Comparison of ENCODE assay signal across 19 cellular contexts in the genomic region with DNA sequence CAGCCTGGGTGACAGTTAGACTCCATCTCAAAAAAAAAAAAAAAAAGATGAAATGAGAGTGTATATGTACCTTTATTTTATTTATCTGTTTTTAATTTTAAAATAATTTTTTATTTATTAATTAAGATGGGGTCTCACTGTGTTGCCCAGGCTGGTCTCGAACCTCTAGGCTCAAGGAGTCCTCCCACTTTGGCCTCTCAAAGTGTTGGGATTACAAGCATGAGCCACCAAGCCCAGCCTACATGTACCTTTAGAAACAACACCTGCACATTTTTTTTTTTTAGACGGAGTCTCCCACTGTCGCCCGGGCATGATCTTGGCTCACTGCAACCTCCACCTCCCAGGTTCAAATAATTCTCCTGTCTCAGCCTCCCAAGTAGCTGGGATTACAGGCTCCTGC. TPM values are rescaled to one million over a fixed set of nuclear protein-coding genes. Genes with fewer than 3 reads are reported as not detected.
DNase-seq lines count a peak whose midpoint lies in the region; ATAC-seq, FAIRE-seq and TF ChIP-seq lines count a peak whose summit lies in the region.
"Had no signal": no experiment of that assay in that cellular context is flagged by ENCODE, and none has a peak within 500 bp of the region (broad histone marks: within the 10 kb centered on the region; RNA-seq: fewer than 3 reads in every experiment).

No MANE protein-coding gene starts in this region.

- ATAC-seq in Panc1, result no peak
- no peak for ATAC-seq in K562
- ATAC-seq in sciatic nerve, result no peak
- ATAC-seq in GM19395 (IDR thresholded peaks at IDR 0.05; ENCODE audit: unreplicated experiment), result no peak

- in situ Hi-C loops in Panc1 (cut with HindIII; ENCODE audit: low pct_unique_long_range_greater_than_20kb, low sequenced_read_pairs), result no loop called here
- in situ Hi-C loops in K562 (cut with MboI), result no loop called here

- intact Hi-C loops in Panc1 (cut with micrococcal nuclease; ENCODE audit: unreplicated experiment), result no loop called here
- intact Hi-C loops in K562 (cut with micrococcal nuclease), result no loop called here
- intact Hi-C loops in sciatic nerve (cut with DNase I), result no loop called here

- CTCF ChIA-PET in Panc1 (lab: Charles Lee) (no interaction called here), K562 (lab: Yijun Ruan, JAX; ENCODE audit: low intra/inter-chr PET ratio) (no interaction called here)

- peak overlapping the region; percentile 100; the same call in 1 of the 2 replicates for H3K27ac ChIP-seq in Panc1 (ENCODE audit: low read length)
- H3K27ac ChIP-seq in K562 (ENCODE audit: extremely low read depth, low read depth, low read length), result no peak overlapping the region

- H3K9me3 ChIP-seq in Panc1 (ENCODE audit: control insufficient read depth, insufficient read depth, low read depth, low read length) (no peaks in the 10 kb centered on the region), K562 (replicated peaks; ENCODE audit: control insufficient read depth, insufficient read depth, low read depth, low read length) (no peaks in the 10 kb centered on the region)
- H3K9me3 ChIP-seq: HAP-1 had no signal

- TF ChIP-seq EP300 in K562 (IDR thresholded peaks at IDR 0.05; ENCODE audit: low read length), result no peak

- no peak for DNase-seq in Panc1 (ENCODE audit: low read depth, low spot score)
- DNase-seq in K562 (ENCODE audit: extremely low read depth in 1 of 4, low spot score in 3 of 4), result no peak
- peak; percentile 8 for DNase-seq in sciatic nerve (ENCODE audit: low spot score)
- DNase-seq in NCI-H1417 treated with DMSO at 0.1 percent for 48 hours (lab: John Stamatoyannopoulos, UW), result no peak
- DNase-seq in activated naive CD4-positive, alpha-beta T cell (lab: John Stamatoyannopoulos, UW), result no peak
- DNase-seq: C1 segment of cervical spinal cord; Calu3; CD4-positive, alpha-beta memory T cell; COR-L47; DMS53; DMS79 treated with DMSO at 0.1 percent for 48 hours; GF-D8; GOT3 had no signal

- no peak overlapping the region for H2AFZ ChIP-seq in K562 (ENCODE audit: low read depth, low read length)

- POLR2A ChIA-PET in Panc1 (lab: Charles Lee), result no interaction called here
- POLR2A ChIA-PET in K562 (lab: Yijun Ruan, JAX), result interaction anchor here (4.3 kb wide), 1 partner anchor 10 kb away, joined by 21 read pairs; the partner anchor contains the start of gene PARD6B

- H4K20me1 ChIP-seq in K562 (replicated peaks; ENCODE audit: control insufficient read depth, insufficient read depth, low read length), result no peaks in the 10 kb centered on the region

- H3K9me1 ChIP-seq in K562 (ENCODE audit: control insufficient read depth, insufficient read depth, low read length), result no peaks in the 10 kb centered on the region

- H3K4me3 ChIP-seq in Panc1 (ENCODE audit: low read depth in 2 of 2, low read length in 2 of 2) (no peak overlapping the region), K562 (no peak overlapping the region)
- H3K4me3 ChIP-seq: HAP-1 had no signal

- WGBS in K562 (ENCODE audit: insufficient coverage, low coverage, missing lambda C conversion rate), result 98% methylated on average over 4 of the region's 4 CpGs

- H3K27me3 ChIP-seq in Panc1 (ENCODE audit: control insufficient read depth, insufficient read depth, low read length) (no peaks in the 10 kb centered on the region), K562 (ENCODE audit: control insufficient read depth in 2 of 2, insufficient read depth in 2 of 2, low read length in 2 of 2) (no peaks in the 10 kb centered on the region)

- no peak overlapping the region for H3K9ac ChIP-seq in K562 (ENCODE audit: insufficient read depth in 1 of 2, low read depth in 2 of 2, low read length in 2 of 2)

- TF ChIP-seq POLR2A in K562 (conservative IDR thresholded peaks at IDR 0.05), result no peak

- no peaks in the 10 kb centered on the region for H3K36me3 ChIP-seq in Panc1 (ENCODE audit: control insufficient read depth, insufficient read depth, low read length)
- no peaks in the 10 kb centered on the region for H3K36me3 ChIP-seq in K562 (ENCODE audit: control insufficient read depth, insufficient read depth, low read length)
- H3K36me3 ChIP-seq: HAP-1 had no signal

- FAIRE-seq in K562 (lab: Jason Lieb, UNC), result no peak
- FAIRE-seq: GM12891, GM18507, H54 had no signal

- peaks cover 30% of the 10 kb centered on the region for H3K4me1 ChIP-seq in Panc1 (ENCODE audit: control insufficient read depth, insufficient read depth, low read length)
- peaks cover 8 to 12% of the 10 kb centered on the region in 2 experiments; a peak in 4 of 5 replicates for H3K4me1 ChIP-seq in K562 (replicated peaks in 1 of 2; ENCODE audit: control insufficient read depth in 2 of 2, insufficient read depth in 2 of 2, low read length in 2 of 2)

- no peak for TF ChIP-seq RAD21 in K562 (CRISPR knock-in tag; conservative IDR thresholded peaks at IDR 0.05 in 1 of 2, IDR thresholded peaks at IDR 0.05 in 1 of 2)

- H3K4me2 ChIP-seq in K562 (ENCODE audit: insufficient read depth, low read length), result no peak overlapping the region

- no peaks in the 10 kb centered on the region for H3K79me2 ChIP-seq in K562 (ENCODE audit: control insufficient read depth, insufficient read depth, low read length)

- TF ChIP-seq CTCF in Panc1 (IDR thresholded peaks at IDR 0.05), result no peak
- TF ChIP-seq CTCF in K562 (IDR thresholded peaks at IDR 0.05 in 2 of 3, conservative IDR thresholded peaks at IDR 0.05 in 1 of 3; ENCODE audit: insufficient read depth in 2 of 3, low read depth in 1 of 3, low read length in 3 of 3), result no peak

- no TSS peak for BruUV-seq in Panc1 (replicated peaks; lab: Mats Ljungman, UMichigan)
- BruUV-seq in K562 (replicated peaks; lab: Mats Ljungman, UMichigan), result no TSS peak

TF ChIP-seq in K562, 482 proteins besides CTCF, POLR2A, EP300 and RAD21:
- TF ChIP-seq MEF2A (IDR thresholded peaks at IDR 0.05; ENCODE audit: control insufficient read depth, low read depth, low read length), result no peak
- peak; percentile 63; the same call in 1 of the 2 replicates for TF ChIP-seq ZNF121 (CRISPR knock-in tag; conservative IDR thresholded peaks at IDR 0.05)

RNA-seq across cellular contexts. Expression of gene PARD6B, which starts 12.1 kb away (rescaled TPM):
- total RNA-seq in Panc1 (2021; ENCODE audit: unreplicated experiment) (132 TPM), K562 (2014; rRNA removed) (5.5 and 5.9 TPM in 2 replicates), K562 (2014; rRNA removed; fragmentation: Illumina TruSeq; extraction: Trizol) (10.4 and 12.7 TPM in 2 replicates), K562 (2015; rRNA removed; fragmentation: Illumina TruSeq; extraction: Trizol) (9.0 and 9.8 TPM in 2 replicates), K562 (2021) (12.0 and 12.3 TPM in 2 replicates), sciatic nerve (5.7 TPM)
- polyA plus RNA-seq in Panc1 (2012; ENCODE audit: insufficient read length), result 11.2 TPM
- total RNA-seq in K562 (2011; cell fraction: chromatin; rRNA removed; ENCODE audit: low replicate concordance), result 9.8 and 24.9 TPM in 2 replicates
- 5.3 and 6.2 TPM in 2 replicates for total RNA-seq in K562 (2011; cell fraction: nucleolus; rRNA removed)
- total RNA-seq in K562 (2011; cell fraction: nucleoplasm; rRNA removed), result 12.7 and 15.3 TPM in 2 replicates
- polyA plus RNA-seq in K562 (2011; rRNA removed) (4.5 and 5.3 TPM in 2 replicates), K562 (2014; fragmentation: Illumina TruSeq; extraction: Trizol) (1.7 and 2.5 TPM in 2 replicates), K562 (2014; fragmentation: Nextera tagmentation; extraction: Ambion mirVana) (1 to 10 TPM; 2.7 to 7.4 TPM), K562 (2014; rRNA removed) (2.5 and 2.6 TPM in 2 replicates)
- polyA plus RNA-seq in K562 (2011; cell fraction: cytosol; rRNA removed), result 1.5 and 2.7 TPM in 2 replicates
- polyA plus RNA-seq in K562 (2011; cell fraction: nucleus; rRNA removed), result 1.9 and 2.6 TPM in 2 replicates
- 0.96 and 1.2 TPM in 2 replicates for polyA plus RNA-seq in K562 (2012)
- 10.1 and 10.3 TPM in 2 replicates for polyA minus RNA-seq in K562 (2011; rRNA and poly(A)+ RNA removed)
- polyA minus RNA-seq in K562 (2011; cell fraction: cytosol; rRNA and poly(A)+ RNA removed), result 5.6 and 5.7 TPM in 2 replicates
- 2.2 and 3.1 TPM in 2 replicates for polyA minus RNA-seq in K562 (2011; cell fraction: nucleus; rRNA and poly(A)+ RNA removed)

RNA-seq across cellular contexts. Expression of gene RIPOR3, which starts 28.0 kb away (rescaled TPM):
- total RNA-seq in Panc1 (2021; ENCODE audit: unreplicated experiment) (92.5 TPM), K562 (2014; rRNA removed) (22.3 and 28.3 TPM in 2 replicates), K562 (2014; rRNA removed; fragmentation: Illumina TruSeq; extraction: Trizol) (9.2 and 15.5 TPM in 2 replicates), K562 (2015; rRNA removed; fragmentation: Illumina TruSeq; extraction: Trizol) (12.8 and 13.3 TPM in 2 replicates), K562 (2021) (43.3 and 46.1 TPM in 2 replicates), sciatic nerve (26.3 TPM)
- 97.9 TPM for polyA plus RNA-seq in Panc1 (2012; ENCODE audit: insufficient read length)
- 220 and 451 TPM in 2 replicates for total RNA-seq in K562 (2011; cell fraction: chromatin; rRNA removed; ENCODE audit: low replicate concordance)
- 258 and 278 TPM in 2 replicates for total RNA-seq in K562 (2011; cell fraction: nucleolus; rRNA removed)
- 187 and 217 TPM in 2 replicates for total RNA-seq in K562 (2011; cell fraction: nucleoplasm; rRNA removed)
- polyA plus RNA-seq in K562 (2011; rRNA removed) (48.8 and 65.1 TPM in 2 replicates), K562 (2014; fragmentation: Illumina TruSeq; extraction: Trizol) (21.4 and 23.4 TPM in 2 replicates), K562 (2014; fragmentation: Nextera tagmentation; extraction: Ambion mirVana) (1 to 10 TPM; 3.3 to 3.8 TPM), K562 (2014; rRNA removed) (62.7 and 66.4 TPM in 2 replicates)
- 23.4 and 24.4 TPM in 2 replicates for polyA plus RNA-seq in K562 (2011; cell fraction: cytosol; rRNA removed)
- polyA plus RNA-seq in K562 (2011; cell fraction: nucleus; rRNA removed), result 468 and 642 TPM in 2 replicates
- polyA plus RNA-seq in K562 (2012), result 23.3 and 29.2 TPM in 2 replicates
- polyA minus RNA-seq in K562 (2011; rRNA and poly(A)+ RNA removed), result 12.5 and 15.4 TPM in 2 replicates
- 15.8 and 20.2 TPM in 2 replicates for polyA minus RNA-seq in K562 (2011; cell fraction: cytosol; rRNA and poly(A)+ RNA removed)
- polyA minus RNA-seq in K562 (2011; cell fraction: nucleus; rRNA and poly(A)+ RNA removed), result 65.3 and 73.8 TPM in 2 replicates
- total RNA-seq: A172; CD4-positive, alpha-beta memory T cell had no signal
